ENCODE assay signal across 21 cellular contexts in genomic region chr15:38312190-38312589, GRCh38. TPM values are rescaled to one million over a fixed set of nuclear protein-coding genes. Genes with fewer than 3 reads are reported as not detected.
DNase-seq lines count a peak whose midpoint lies in the region; ATAC-seq, FAIRE-seq and TF ChIP-seq lines count a peak whose summit lies in the region.
"Had no signal": no experiment of that assay in that cellular context is flagged by ENCODE, and none has a peak within 500 bp of the region (broad histone marks: within the 10 kb centered on the region; RNA-seq: fewer than 3 reads in every experiment).

No MANE protein-coding gene starts in this region.

- DNase-seq in H9, result no peak
- no peak for DNase-seq in K562 (ENCODE audit: extremely low read depth in 1 of 4, low spot score in 3 of 4)
- DNase-seq in mesendoderm, result peak; percentile 33
- no peak for DNase-seq in dermis blood vessel endothelial cell
- DNase-seq: ACHN; BE2C; C1 segment of cervical spinal cord; CD4-positive, CD25-positive, alpha-beta regulatory T cell; CD8-positive, alpha-beta memory T cell; COR-L47; DMS 273 treated with DMSO at 0.1 percent for 48 hours; GM23248; KG1 had no signal

- no peak overlapping the region for H3T11ph ChIP-seq in H9 (ENCODE audit: low read length)

- H3K4me3 ChIP-seq in K562 (no peak overlapping the region), mesendoderm (ENCODE audit: low read length) (no peak overlapping the region)
- H3K4me3 ChIP-seq: GM23248, HAP-1 had no signal

- H3K4me3 Mint-ChIP-seq in H9, result no peak overlapping the region
- H3K4me3 Mint-ChIP-seq: CD4-positive, CD25-positive, alpha-beta regulatory T cell; CD8-positive, alpha-beta memory T cell; IgD-negative memory B cell had no signal

- H2AK5ac ChIP-seq in H9 (ENCODE audit: insufficient read length, low read length) (no peak overlapping the region), mesendoderm (ENCODE audit: low read length) (no peak overlapping the region)

- no peak overlapping the region for H2BK12ac ChIP-seq in H9 (ENCODE audit: insufficient read length, low read depth, low read length)

- no peaks in the 10 kb centered on the region for H3K9me1 ChIP-seq in K562 (ENCODE audit: control insufficient read depth, insufficient read depth, low read length)

- TF ChIP-seq EP300 in K562 (IDR thresholded peaks at IDR 0.05; ENCODE audit: low read length), result no peak

- H3K9me3 Mint-ChIP-seq in H9, result no peaks in the 10 kb centered on the region
- H3K9me3 Mint-ChIP-seq: CD8-positive, alpha-beta memory T cell; IgD-negative memory B cell had no signal

- H3K27me3 ChIP-seq in H9 (ENCODE audit: insufficient read depth, low read length) (no peaks in the 10 kb centered on the region), K562 (ENCODE audit: control insufficient read depth in 2 of 2, insufficient read depth in 2 of 2, low read length in 2 of 2) (no peaks in the 10 kb centered on the region), mesendoderm (ENCODE audit: insufficient read depth, low read length, poor library complexity) (no peaks in the 10 kb centered on the region)
- H3K27me3 ChIP-seq: BE2C had no signal

- no peak for TF ChIP-seq RAD21 in K562 (CRISPR knock-in tag; conservative IDR thresholded peaks at IDR 0.05 in 1 of 2, IDR thresholded peaks at IDR 0.05 in 1 of 2)

- H2AFZ ChIP-seq in H9 (ENCODE audit: low read length) (no peak overlapping the region), K562 (ENCODE audit: low read depth, low read length) (no peak overlapping the region)
- H2AFZ ChIP-seq: GM23248 had no signal

- no peak overlapping the region for H3K56ac ChIP-seq in H9 (ENCODE audit: insufficient read length, low read depth, low read length)
- no peak overlapping the region for H3K56ac ChIP-seq in mesendoderm (ENCODE audit: low read length)

- ATAC-seq in K562 (no peak), HG02678 (IDR thresholded peaks at IDR 0.05; ENCODE audit: unreplicated experiment) (no peak), GM21737 (IDR thresholded peaks at IDR 0.05; ENCODE audit: unreplicated experiment) (no peak)

- H3K18ac ChIP-seq in H9 (ENCODE audit: insufficient read length, low read depth, low read length), result no peak overlapping the region
- H3K18ac ChIP-seq in mesendoderm (ENCODE audit: low read length), result no peak overlapping the region

- CTCF ChIA-PET in K562 (lab: Yijun Ruan, JAX; ENCODE audit: low intra/inter-chr PET ratio), result no interaction called here

- no peak overlapping the region for H3K27ac ChIP-seq in H9 (ENCODE audit: insufficient read length, low read depth, low read length)
- H3K27ac ChIP-seq in K562 (ENCODE audit: extremely low read depth, low read depth, low read length), result no peak overlapping the region
- no peak overlapping the region for H3K27ac ChIP-seq in mesendoderm (ENCODE audit: low read depth, low read length)
- H3K27ac ChIP-seq: GM23248, HL-60 had no signal

- H2BK5ac ChIP-seq in H9 (ENCODE audit: insufficient read length, low read length) (no peak overlapping the region), mesendoderm (ENCODE audit: low read length) (no peak overlapping the region)

- no peaks in the 10 kb centered on the region for H3K27me3 Mint-ChIP-seq in H9 (ENCODE audit: low read depth)

- H3K36me3 ChIP-seq in K562 (ENCODE audit: control insufficient read depth, insufficient read depth, low read length) (peaks cover 9% of the 10 kb centered on the region; the same call in 2 of the 3 replicates), mesendoderm (ENCODE audit: control insufficient read depth, insufficient read depth, low read length) (no peaks in the 10 kb centered on the region)
- H3K36me3 ChIP-seq: HAP-1 had no signal

- H2BK20ac ChIP-seq in H9 (ENCODE audit: low read depth, low read length, poor library complexity, severe bottlenecking), result no peak overlapping the region

- H3K79me1 ChIP-seq in H9 (ENCODE audit: insufficient read depth, low read depth, low read length, poor library complexity, severe bottlenecking), result peaks cover 9% of the 10 kb centered on the region
- no peaks in the 10 kb centered on the region for H3K79me1 ChIP-seq in mesendoderm (ENCODE audit: low read length)

- H4K5ac ChIP-seq in H9 (ENCODE audit: insufficient read length, low read depth, low read length), result no peak overlapping the region
- H4K5ac ChIP-seq in mesendoderm (ENCODE audit: low read length), result no peak overlapping the region

- peak overlapping the region in 2 of 3 experiments; percentile 16 to 80; a peak in 3 of 7 replicates for H3K27ac Mint-ChIP-seq in H9
- H3K27ac Mint-ChIP-seq: CD4-positive, CD25-positive, alpha-beta regulatory T cell; CD8-positive, alpha-beta memory T cell; IgD-negative memory B cell had no signal

- WGBS in H9 (ENCODE audit: extremely low coverage, insufficient read length, low lambda C conversion rate), result no CpG with 5 or more reads among the region's 3 CpGs
- 82% methylated on average over 3 of the region's 3 CpGs for WGBS in K562 (ENCODE audit: insufficient coverage, low coverage, missing lambda C conversion rate)
- no CpG with 5 or more reads among the region's 3 CpGs for WGBS in mesendoderm (ENCODE audit: extremely low coverage, insufficient coverage, low lambda C conversion rate)

- no peak overlapping the region for H3K14ac ChIP-seq in H9 (ENCODE audit: insufficient read depth, low read length)

- H3K4me2 ChIP-seq in H9 (ENCODE audit: insufficient read depth, insufficient read length, low read length) (no peak overlapping the region), K562 (ENCODE audit: insufficient read depth, low read length) (no peak overlapping the region), mesendoderm (ENCODE audit: low read length) (no peak overlapping the region)

- no peaks in the 10 kb centered on the region for H3K23me2 ChIP-seq in H9 (ENCODE audit: insufficient read length, low read depth, low read length, poor library complexity, severe bottlenecking)

- TF ChIP-seq POLR2A in K562 (conservative IDR thresholded peaks at IDR 0.05), result no peak

- peaks cover 16 to 33% (median 20%) of the 10 kb centered on the region in 3 experiments; a peak in 6 of 7 replicates for H3K36me3 Mint-ChIP-seq in H9 (ENCODE audit: insufficient read depth in 1 of 3, low read depth in 3 of 3)
- H3K36me3 Mint-ChIP-seq: CD4-positive, CD25-positive, alpha-beta regulatory T cell; CD8-positive, alpha-beta memory T cell; IgD-negative memory B cell had no signal

- intact Hi-C loops in K562 (cut with micrococcal nuclease), result no loop called here

- H3K4me1 Mint-ChIP-seq in H9, result peaks cover 6 to 12% of the 10 kb centered on the region in 2 experiments

- no peak overlapping the region for H3K4ac ChIP-seq in H9 (ENCODE audit: low read depth, low read length)
- H3K4ac ChIP-seq in mesendoderm (ENCODE audit: low read depth, low read length), result no peak overlapping the region

- no peaks in the 10 kb centered on the region; the same call in 1 of the 2 replicates for H3K4me1 ChIP-seq in H9 (ENCODE audit: insufficient read depth, low read length)
- H3K4me1 ChIP-seq in K562 (replicated peaks in 1 of 2; ENCODE audit: control insufficient read depth in 2 of 2, insufficient read depth in 2 of 2, low read length in 2 of 2), result no peaks in the 10 kb centered on the region
- H3K4me1 ChIP-seq in mesendoderm (ENCODE audit: control insufficient read depth, low read depth, low read length), result no peaks in the 10 kb centered on the region
- H3K4me1 ChIP-seq: BE2C had no signal

- H2BK15ac ChIP-seq in H9 (ENCODE audit: low read depth, low read length), result no peak overlapping the region
- no peak overlapping the region for H2BK15ac ChIP-seq in mesendoderm (replicated peaks; ENCODE audit: low read depth)

- no peak overlapping the region for H3K23ac ChIP-seq in H9 (ENCODE audit: insufficient read length, low read depth, low read length)
- no peak overlapping the region for H3K23ac ChIP-seq in mesendoderm (ENCODE audit: low read length)

- no peaks in the 10 kb centered on the region for H3K9me3 ChIP-seq in H9 (ENCODE audit: control insufficient read depth, low read depth, low read length)
- no peaks in the 10 kb centered on the region for H3K9me3 ChIP-seq in K562 (replicated peaks; ENCODE audit: control insufficient read depth, insufficient read depth, low read depth, low read length)
- H3K9me3 ChIP-seq: BE2C, HAP-1 had no signal

- POLR2A ChIA-PET in K562 (lab: Yijun Ruan, JAX), result interaction anchor here (0.7 to 1.7 kb wide), 2 partner anchors 11 to 12 kb away, joined by 3 read pairs; no protein-coding TSS in a partner anchor

- in situ Hi-C loops in K562 (cut with MboI), result no loop called here

- H4K8ac ChIP-seq in H9 (replicated peaks; ENCODE audit: insufficient read length, low read depth, low read length) (no peak overlapping the region), mesendoderm (ENCODE audit: low read depth, low read length) (no peak overlapping the region)

- no peak overlapping the region for H2BK120ac ChIP-seq in H9 (ENCODE audit: low read depth, low read length, poor library complexity, severe bottlenecking)
- H2BK120ac ChIP-seq in mesendoderm (ENCODE audit: low read depth, low read length), result no peak overlapping the region

- H4K20me1 ChIP-seq in H9 (ENCODE audit: control insufficient read depth, insufficient read depth, insufficient read length) (no peaks in the 10 kb centered on the region), K562 (replicated peaks; ENCODE audit: control insufficient read depth, insufficient read depth, low read length) (no peaks in the 10 kb centered on the region)

- H3K9ac ChIP-seq in H9 (ENCODE audit: extremely low read depth, insufficient read length, low read length) (no peak overlapping the region), K562 (ENCODE audit: insufficient read depth in 1 of 2, low read depth in 2 of 2, low read length in 2 of 2) (no peak overlapping the region), mesendoderm (ENCODE audit: low read length) (no peak overlapping the region)
- H3K9ac ChIP-seq: GM23248 had no signal

- no peak overlapping the region for H4K91ac ChIP-seq in H9 (ENCODE audit: insufficient read length, low read depth, low read length)

- TF ChIP-seq CTCF in H9 (conservative IDR thresholded peaks at IDR 0.05), result no peak
- TF ChIP-seq CTCF in K562 (IDR thresholded peaks at IDR 0.05 in 2 of 3, conservative IDR thresholded peaks at IDR 0.05 in 1 of 3; ENCODE audit: insufficient read depth in 2 of 3, low read depth in 1 of 3, low read length in 3 of 3), result no peak

- BruUV-seq in K562 (replicated peaks; lab: Mats Ljungman, UMichigan), result no TSS peak

- no peak for FAIRE-seq in K562 (lab: Jason Lieb, UNC)
- FAIRE-seq: A204.1, GM12891, GM19239 had no signal

- H3K79me2 ChIP-seq in H9 (ENCODE audit: insufficient read depth, low read length) (peaks cover 5% of the 10 kb centered on the region; the same call in 1 of the 2 replicates), K562 (ENCODE audit: control insufficient read depth, insufficient read depth, low read length) (peaks cover 20% of the 10 kb centered on the region; the same call in 2 of the 3 replicates), mesendoderm (ENCODE audit: control insufficient read depth, insufficient read depth, low read length) (peaks cover 8% of the 10 kb centered on the region)

RNA-seq across cellular contexts. Expression of gene SPRED1, which starts 59.6 kb away (rescaled TPM):
- total RNA-seq in H9 (2021) (41.0 and 42.1 TPM in 2 replicates), K562 (2014; rRNA removed) (12.6 and 12.9 TPM in 2 replicates), K562 (2014; rRNA removed; fragmentation: Illumina TruSeq; extraction: Trizol) (16.8 and 18.7 TPM in 2 replicates), K562 (2015; rRNA removed; fragmentation: Illumina TruSeq; extraction: Trizol) (11.4 and 11.9 TPM in 2 replicates), K562 (2021) (15.1 and 17.4 TPM in 2 replicates), dermis blood vessel endothelial cell (14.4 and 15.8 TPM in 2 replicates)
- total RNA-seq in K562 (2011; cell fraction: chromatin; rRNA removed; ENCODE audit: low replicate concordance), result 8.8 and 34.6 TPM in 2 replicates
- total RNA-seq in K562 (2011; cell fraction: nucleolus; rRNA removed), result 4.8 and 6.8 TPM in 2 replicates
- 12.5 and 16.1 TPM in 2 replicates for total RNA-seq in K562 (2011; cell fraction: nucleoplasm; rRNA removed)
- polyA plus RNA-seq in K562 (2011; rRNA removed) (4.5 and 4.7 TPM in 2 replicates), K562 (2014; fragmentation: Illumina TruSeq; extraction: Trizol) (7.9 and 8.1 TPM in 2 replicates), K562 (2014; fragmentation: Nextera tagmentation; extraction: Ambion mirVana) (1 to 10 TPM; 2.8 to 3.6 TPM), K562 (2014; rRNA removed) (4.2 and 5.0 TPM in 2 replicates)
- polyA plus RNA-seq in K562 (2011; cell fraction: cytosol; rRNA removed), result 1.1 and 2.3 TPM in 2 replicates
- polyA plus RNA-seq in K562 (2011; cell fraction: nucleus; rRNA removed), result 4.3 and 5.1 TPM in 2 replicates
- 6.3 and 6.8 TPM in 2 replicates for polyA plus RNA-seq in K562 (2012)
- 20.4 and 23.8 TPM in 2 replicates for polyA minus RNA-seq in K562 (2011; rRNA and poly(A)+ RNA removed)
- 6.5 and 7.7 TPM in 2 replicates for polyA minus RNA-seq in K562 (2011; cell fraction: cytosol; rRNA and poly(A)+ RNA removed)
- polyA minus RNA-seq in K562 (2011; cell fraction: nucleus; rRNA and poly(A)+ RNA removed), result 13.5 and 22.7 TPM in 2 replicates
- polyA plus RNA-seq in mesendoderm (2013, experiment 1 of 2), result 15.7 TPM
- polyA plus RNA-seq in mesendoderm (2013, experiment 2 of 2), result 16.5 TPM
- total RNA-seq: CD4-positive, CD25-positive, alpha-beta regulatory T cell had no signal
